ENCODE assay signal across 11 cellular contexts in the genomic region with DNA sequence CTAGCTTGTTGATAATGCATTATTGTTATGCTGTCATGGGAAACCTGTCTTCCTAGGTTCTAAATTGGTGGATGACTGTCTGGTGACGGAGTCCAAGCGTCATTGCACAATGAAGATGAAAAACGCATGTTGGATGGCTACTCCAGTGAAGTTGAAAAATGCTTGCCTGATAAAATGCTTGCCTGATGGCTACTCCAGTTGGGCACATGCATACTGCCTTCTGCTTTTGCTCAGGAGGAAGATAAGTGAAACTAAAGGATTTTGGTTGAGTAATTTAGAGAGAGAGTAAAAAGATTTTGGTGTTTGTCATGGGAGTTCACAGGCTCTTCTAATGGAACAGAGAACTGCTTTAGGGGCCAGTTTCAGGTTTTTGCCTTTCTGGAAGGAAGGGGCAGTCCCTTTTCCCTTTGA.
DNase-seq lines count a peak whose midpoint lies in the region; ATAC-seq, FAIRE-seq and TF ChIP-seq lines count a peak whose summit lies in the region.
"Had no signal": no experiment of that assay in that cellular context is flagged by ENCODE, and none has a peak within 500 bp of the region (broad histone marks: within the 10 kb centered on the region; RNA-seq: fewer than 3 reads in every experiment).

No MANE protein-coding gene starts in this region.

- H3K4me3 ChIP-seq in astrocyte (ENCODE audit: insufficient read depth, low read depth, low read length) (no peak overlapping the region), mesendoderm (ENCODE audit: low read length) (no peak overlapping the region)

- H3K36me3 Mint-ChIP-seq in CD4-positive, alpha-beta T cell (ENCODE audit: low read depth) = peaks cover 5% of the 10 kb centered on the region
- H3K36me3 Mint-ChIP-seq in astrocyte (ENCODE audit: low read depth, unreplicated experiment) (peaks cover under 1% of the 10 kb centered on the region), chondrocyte (ENCODE audit: low read depth) (peaks cover 1% of the 10 kb centered on the region)
- H3K36me3 Mint-ChIP-seq: memory B cell had no signal

- H4K5ac ChIP-seq in mesendoderm (ENCODE audit: low read length) = no peak overlapping the region

- H3K79me1 ChIP-seq in mesendoderm (ENCODE audit: low read length) = no peaks in the 10 kb centered on the region

- no peak for TF ChIP-seq CTCF in CD4-positive, alpha-beta T cell (IDR thresholded peaks at IDR 0.05)
- no peak for TF ChIP-seq CTCF in astrocyte (IDR thresholded peaks at IDR 0.05; ENCODE audit: insufficient read depth, low read depth, low read length)
- TF ChIP-seq CTCF in chondrocyte (IDR thresholded peaks at IDR 0.05) = no peak

- no peak overlapping the region for H2BK120ac ChIP-seq in mesendoderm (ENCODE audit: low read depth, low read length)

- no peak overlapping the region for H3K27ac ChIP-seq in CD4-positive, alpha-beta T cell (ENCODE audit: low read depth, low read length)
- no peak overlapping the region for H3K27ac ChIP-seq in astrocyte (ENCODE audit: low read depth, low read length)
- H3K27ac ChIP-seq in mesendoderm (ENCODE audit: low read depth, low read length) = no peak overlapping the region

- no CpG with 5 or more reads among the region's 3 CpGs for WGBS in mesendoderm (ENCODE audit: extremely low coverage, insufficient coverage, low lambda C conversion rate)

- peaks cover 64% of the 10 kb centered on the region for H3K4me1 Mint-ChIP-seq in CD4-positive, alpha-beta T cell (ENCODE audit: low read depth)
- H3K4me1 Mint-ChIP-seq in astrocyte (ENCODE audit: low read depth, unreplicated experiment) (peaks cover 32% of the 10 kb centered on the region), chondrocyte (ENCODE audit: low read depth) (peaks cover 39% of the 10 kb centered on the region)
- H3K4me1 Mint-ChIP-seq: memory B cell had no signal

- no peak for FAIRE-seq in astrocyte (lab: Jason Lieb, UNC)

- peaks cover 27% of the 10 kb centered on the region for H4K20me1 ChIP-seq in astrocyte (ENCODE audit: insufficient read depth, low read length)

- no peaks in the 10 kb centered on the region for H3K27me3 Mint-ChIP-seq in CD4-positive, alpha-beta T cell
- H3K27me3 Mint-ChIP-seq in astrocyte (ENCODE audit: low read depth, unreplicated experiment) (no peaks in the 10 kb centered on the region), chondrocyte (ENCODE audit: low read depth) (no peaks in the 10 kb centered on the region)

- H3K4me1 ChIP-seq in astrocyte (ENCODE audit: insufficient read depth, low read length) (peaks cover 16% of the 10 kb centered on the region), mesendoderm (ENCODE audit: control insufficient read depth, low read depth, low read length) (no peaks in the 10 kb centered on the region)

- no peak overlapping the region for H2AFZ ChIP-seq in astrocyte (ENCODE audit: low read depth, low read length)

- no peak for DNase-seq in CD4-positive, alpha-beta T cell
- peak; percentile 21 for DNase-seq in HCEC 1CT
- peak; percentile 91 for DNase-seq in astrocyte (ENCODE audit: low read depth)
- DNase-seq in mesendoderm = no peak
- DNase-seq in NCI-H69 (lab: John Stamatoyannopoulos, UW) = no peak
- DNase-seq in GOT3 (lab: John Stamatoyannopoulos, UW) = no peak
- DNase-seq in chondrocyte (ENCODE audit: low spot score) = no peak
- DNase-seq: activated effector memory CD4-positive, alpha-beta T cell treated with Interleukin-2 at 50 U/mL for 16 hours; NCI-H1105 had no signal

- CTCF ChIA-PET in CD4-positive, alpha-beta T cell (lab: Charles Lee) = interaction anchor here (0.7 kb wide), 1 partner anchor 1449 kb away, joined by 4 read pairs; no protein-coding TSS in a partner anchor

- H2AK5ac ChIP-seq in mesendoderm (ENCODE audit: low read length) = no peak overlapping the region

- H3K4me2 ChIP-seq in astrocyte (ENCODE audit: low read length) (no peak overlapping the region), mesendoderm (ENCODE audit: low read length) (no peak overlapping the region)

- H3K18ac ChIP-seq in mesendoderm (ENCODE audit: low read length) = peak overlapping the region; percentile 29

- H3K56ac ChIP-seq in mesendoderm (ENCODE audit: low read length) = no peak overlapping the region

- no peak for ATAC-seq in CD4-positive, alpha-beta T cell (ENCODE audit: poor library complexity)
- ATAC-seq in GM21737 (IDR thresholded peaks at IDR 0.05; ENCODE audit: unreplicated experiment) = no peak

- intact Hi-C loops in CD4-positive, alpha-beta T cell (cut with DNase I, micrococcal nuclease) = loop anchor here in 1 of 2 experiments (5.0 to 10.0 kb wide), 4 partner anchors 34 to 254 kb away; partner anchors contain the start of gene PRKCA

- H3K9ac ChIP-seq in astrocyte (ENCODE audit: low read length) = no peak overlapping the region
- H3K9ac ChIP-seq in mesendoderm (ENCODE audit: low read length) = no peak overlapping the region

- POLR2A ChIA-PET in CD4-positive, alpha-beta T cell (lab: Charles Lee) = interaction anchor here (1.1 kb wide), 1 partner anchor 15 kb away, joined by 3 read pairs; no protein-coding TSS in a partner anchor

- no peak overlapping the region for H2BK5ac ChIP-seq in mesendoderm (ENCODE audit: low read length)

- peaks cover 53% of the 10 kb centered on the region for H3K79me2 ChIP-seq in astrocyte (ENCODE audit: insufficient read depth, low read length)
- no peaks in the 10 kb centered on the region for H3K79me2 ChIP-seq in mesendoderm (ENCODE audit: control insufficient read depth, insufficient read depth, low read length)

- H3K4ac ChIP-seq in mesendoderm (ENCODE audit: low read depth, low read length) = peak overlapping the region; percentile 7

- H3K36me3 ChIP-seq in astrocyte (ENCODE audit: insufficient read depth, low read length) (no peaks in the 10 kb centered on the region), mesendoderm (ENCODE audit: control insufficient read depth, insufficient read depth, low read length) (no peaks in the 10 kb centered on the region)

- no peaks in the 10 kb centered on the region for H3K9me3 ChIP-seq in CD4-positive, alpha-beta T cell (ENCODE audit: control insufficient read depth, low read length)
- H3K9me3 ChIP-seq in astrocyte (ENCODE audit: insufficient read depth, low read depth, low read length) = no peaks in the 10 kb centered on the region

- H3K23ac ChIP-seq in mesendoderm (ENCODE audit: low read length) = no peak overlapping the region

- H3K9me3 Mint-ChIP-seq in CD4-positive, alpha-beta T cell = no peaks in the 10 kb centered on the region
- H3K9me3 Mint-ChIP-seq in astrocyte (ENCODE audit: unreplicated experiment) = no peaks in the 10 kb centered on the region
- H3K9me3 Mint-ChIP-seq in chondrocyte (ENCODE audit: low read depth) = no peaks in the 10 kb centered on the region
- H3K9me3 Mint-ChIP-seq: memory B cell had no signal

- H4K8ac ChIP-seq in mesendoderm (ENCODE audit: low read depth, low read length) = no peak overlapping the region

- H3K4me3 Mint-ChIP-seq in CD4-positive, alpha-beta T cell = no peak overlapping the region
- H3K4me3 Mint-ChIP-seq in astrocyte (ENCODE audit: unreplicated experiment) (no peak overlapping the region), chondrocyte (ENCODE audit: unreplicated experiment) (no peak overlapping the region)
- H3K4me3 Mint-ChIP-seq: memory B cell had no signal

- H3K27ac Mint-ChIP-seq in CD4-positive, alpha-beta T cell = peak overlapping the region; percentile 25
- H3K27ac Mint-ChIP-seq in astrocyte (ENCODE audit: unreplicated experiment) = no peak overlapping the region
- H3K27ac Mint-ChIP-seq in chondrocyte (ENCODE audit: unreplicated experiment) = no peak overlapping the region
- H3K27ac Mint-ChIP-seq: memory B cell had no signal

- H2BK15ac ChIP-seq in mesendoderm (replicated peaks; ENCODE audit: low read depth) = no peak overlapping the region

- H3K27me3 ChIP-seq in CD4-positive, alpha-beta T cell (ENCODE audit: control insufficient read depth, insufficient read depth, low read length) = no peaks in the 10 kb centered on the region
- H3K27me3 ChIP-seq in astrocyte (ENCODE audit: insufficient read depth, low read length) = no peaks in the 10 kb centered on the region
- no peaks in the 10 kb centered on the region for H3K27me3 ChIP-seq in mesendoderm (ENCODE audit: insufficient read depth, low read length, poor library complexity)

Comparison
In these comparisons a context has a peak if more than half of its experiments do, and no peak if none do; other contexts are left out.
1. DNase-seq: peak in HCEC 1CT (single experiment) and astrocyte (single experiment); none in CD4-positive, alpha-beta T cell (0 of 10), mesendoderm (single experiment), NCI-H69 (single experiment), GOT3 (single experiment) and chondrocyte (single experiment).